In the genomic region with DNA sequence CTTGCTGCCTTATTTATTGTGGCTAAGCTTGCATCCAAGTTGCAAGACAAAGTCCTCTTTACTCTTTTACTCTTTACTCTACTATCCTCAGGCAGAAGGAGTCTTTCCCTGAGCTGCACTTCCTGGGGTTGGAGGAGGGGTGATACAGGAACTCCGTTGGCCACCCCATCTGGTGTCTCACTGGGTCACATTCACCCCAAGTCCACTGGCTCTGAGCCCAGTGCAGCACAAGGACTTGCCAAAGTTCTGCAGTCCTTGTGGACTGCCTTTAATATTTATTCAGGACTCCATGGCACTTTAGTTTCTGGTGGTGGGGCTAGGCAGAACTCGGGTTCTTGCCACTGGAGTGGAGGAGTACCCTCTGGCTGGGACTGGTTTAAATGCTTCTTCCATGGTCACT, we compare ENCODE assay signal across 17 cellular contexts.
DNase-seq lines count a peak whose midpoint lies in the region; ATAC-seq and TF ChIP-seq lines count a peak whose summit lies in the region.
"Had no signal": no experiment of that assay in that cellular context is flagged by ENCODE, and none has a peak within 500 bp of the region (broad histone marks: within the 10 kb centered on the region; RNA-seq: fewer than 3 reads in every experiment).

No MANE protein-coding gene starts in this region.

- no peak overlapping the region for H2AFZ ChIP-seq in mammary epithelial cell (ENCODE audit: low read depth, low read length)

- H3K4me1 ChIP-seq in mammary epithelial cell (ENCODE audit: insufficient read depth, low read length) (no peaks in the 10 kb centered on the region), gastroesophageal sphincter (no peaks in the 10 kb centered on the region)
- H3K4me1 ChIP-seq: A549; BLaER1 treated with 17β-estradiol and CSF1 and Interleukin-3, amounts not matched to agents 10 nM and 100 nM; Caco-2 had no signal

- no peak overlapping the region for H3K9ac ChIP-seq in mammary epithelial cell (ENCODE audit: insufficient read depth, low read length)
- H3K9ac ChIP-seq: BLaER1 treated with 17β-estradiol and CSF1 and Interleukin-3, amounts not matched to agents 10 nM and 100 nM had no signal

- BruUV-seq in MCF 10A (replicated peaks; lab: Mats Ljungman, UMichigan) (no TSS peak), mammary epithelial cell (replicated peaks; lab: Mats Ljungman, UMichigan) (no TSS peak)

- dilution Hi-C loops in mammary epithelial cell (cut with HindIII; ENCODE audit: low sequenced_read_pairs) = no loop called here

- TF ChIP-seq CTCF in MCF 10A (IDR thresholded peaks at IDR 0.05; ENCODE audit: unreplicated experiment) (no peak), mammary epithelial cell (conservative IDR thresholded peaks at IDR 0.05 in 1 of 2, IDR thresholded peaks at IDR 0.05 in 1 of 2; ENCODE audit: extremely low read depth in 1 of 2, insufficient read depth in 1 of 2, low read depth in 1 of 2, low read length in 2 of 2) (no peak), gastroesophageal sphincter (IDR thresholded peaks at IDR 0.05) (no peak)

- no peaks in the 10 kb centered on the region for H4K20me1 ChIP-seq in mammary epithelial cell (ENCODE audit: insufficient read depth, low read length)
- H4K20me1 ChIP-seq: BLaER1 treated with 17β-estradiol and CSF1 and Interleukin-3, amounts not matched to agents 10 nM and 100 nM had no signal

- no peaks in the 10 kb centered on the region for H3K36me3 Mint-ChIP-seq in MCF 10A (ENCODE audit: insufficient read depth, unreplicated experiment)
- H3K36me3 Mint-ChIP-seq: CD8-positive, alpha-beta T cell had no signal

- POLR2A ChIA-PET in MCF 10A (lab: Yijun Ruan, JAX) = no interaction called here

- H3K9me3 Mint-ChIP-seq in MCF 10A (ENCODE audit: unreplicated experiment) = peaks cover 6% of the 10 kb centered on the region
- H3K9me3 Mint-ChIP-seq: CD8-positive, alpha-beta T cell had no signal

- no peaks in the 10 kb centered on the region for H3K27me3 Mint-ChIP-seq in MCF 10A (ENCODE audit: insufficient read depth, unreplicated experiment)
- H3K27me3 Mint-ChIP-seq: B cell had no signal

- peaks cover 3% of the 10 kb centered on the region for H3K4me1 Mint-ChIP-seq in MCF 10A (ENCODE audit: insufficient read depth, unreplicated experiment)
- H3K4me1 Mint-ChIP-seq: B cell had no signal

- no peak for DNase-seq in MCF 10A (ENCODE audit: unreplicated experiment)
- DNase-seq in mammary epithelial cell = no peak
- no peak for DNase-seq in activated CD4-positive, CD25-positive, alpha-beta regulatory T cell (lab: John Stamatoyannopoulos, UW)
- DNase-seq: AML-193; Caco-2; Calu3; CD4-positive, alpha-beta T cell; CD8-positive, alpha-beta T cell; DMS79 treated with DMSO at 0.1 percent for 48 hours; GF-D8 had no signal

- peak overlapping the region; percentile 40 for H3K27ac Mint-ChIP-seq in MCF 10A (ENCODE audit: low read depth, unreplicated experiment)
- H3K27ac Mint-ChIP-seq: B cell; CD4-positive, alpha-beta T cell; CD8-positive, alpha-beta T cell had no signal

- H3K36me3 ChIP-seq in mammary epithelial cell (ENCODE audit: insufficient read depth, low read length) (no peaks in the 10 kb centered on the region), gastroesophageal sphincter (no peaks in the 10 kb centered on the region)
- H3K36me3 ChIP-seq: BLaER1 treated with 17β-estradiol and CSF1 and Interleukin-3, amounts not matched to agents 10 nM and 100 nM had no signal

- no peak overlapping the region for H3K4me3 ChIP-seq in mammary epithelial cell (replicated peaks in 1 of 3; ENCODE audit: insufficient read depth in 1 of 3, low read depth in 2 of 3, low read length in 3 of 3)
- no peak overlapping the region for H3K4me3 ChIP-seq in gastroesophageal sphincter
- H3K4me3 ChIP-seq: A549; BLaER1 treated with 17β-estradiol and CSF1 and Interleukin-3, amounts not matched to agents 10 nM and 100 nM had no signal

- CTCF ChIA-PET in MCF 10A (lab: Yijun Ruan, JAX) (interaction anchor here (1.1 kb wide), 1 partner anchor 8 kb away, joined by 3 read pairs; no protein-coding TSS in a partner anchor), mammary epithelial cell (lab: Charles Lee; ENCODE audit: low non-redundant PET) (no interaction called here)

- TF ChIP-seq POLR2A in gastroesophageal sphincter (IDR thresholded peaks at IDR 0.05) = no peak

- H3K4me3 Mint-ChIP-seq in MCF 10A (ENCODE audit: unreplicated experiment) = no peak overlapping the region
- H3K4me3 Mint-ChIP-seq: B cell; CD4-positive, alpha-beta T cell; CD8-positive, alpha-beta T cell had no signal

- TF ChIP-seq EP300 in gastroesophageal sphincter (IDR thresholded peaks at IDR 0.05) = no peak

- H3K27ac ChIP-seq in mammary epithelial cell (ENCODE audit: insufficient read depth, low read depth, low read length) (no peak overlapping the region), gastroesophageal sphincter (no peak overlapping the region)
- H3K27ac ChIP-seq: 22Rv1; A549; BLaER1 treated with 17β-estradiol and CSF1 and Interleukin-3, amounts not matched to agents 10 nM and 100 nM; C4-2B had no signal

- H3K4me2 ChIP-seq in mammary epithelial cell (ENCODE audit: insufficient read depth, low read depth, low read length) = no peak overlapping the region
- H3K4me2 ChIP-seq: A549; BLaER1 treated with 17β-estradiol and CSF1 and Interleukin-3, amounts not matched to agents 10 nM and 100 nM had no signal

- H3K79me2 ChIP-seq in mammary epithelial cell (ENCODE audit: insufficient read depth, low read length) = no peaks in the 10 kb centered on the region

- peak; percentile 16 for ATAC-seq in gastroesophageal sphincter
- ATAC-seq in HG02763 (IDR thresholded peaks at IDR 0.05; ENCODE audit: unreplicated experiment) = no peak
- ATAC-seq: A549; CD8-positive, alpha-beta T cell had no signal

- H3K9me3 ChIP-seq in mammary epithelial cell (replicated peaks; ENCODE audit: insufficient read depth, low read length) (no peaks in the 10 kb centered on the region), gastroesophageal sphincter (no peaks in the 10 kb centered on the region)
- H3K9me3 ChIP-seq: A549; BLaER1 treated with 17β-estradiol and CSF1 and Interleukin-3, amounts not matched to agents 10 nM and 100 nM; Caco-2 had no signal

- no peaks in the 10 kb centered on the region for H3K27me3 ChIP-seq in mammary epithelial cell (ENCODE audit: insufficient read depth, low read length)
- no peaks in the 10 kb centered on the region for H3K27me3 ChIP-seq in gastroesophageal sphincter
- H3K27me3 ChIP-seq: BLaER1 treated with 17β-estradiol and CSF1 and Interleukin-3, amounts not matched to agents 10 nM and 100 nM had no signal

- 0% methylated on average over 2 of the region's 2 CpGs for WGBS in mammary epithelial cell (ENCODE audit: low coverage, missing lambda C conversion rate)
- WGBS in gastroesophageal sphincter (ENCODE audit: low coverage in 1 of 2), 2 donors = 0 to 20% methylated on average over 1 of the region's 2 CpGs

- in situ Hi-C loops in mammary epithelial cell (cut with MboI; ENCODE audit: low sequenced_read_pairs in 2 of 2) = no loop called here

- intact Hi-C loops in MCF 10A (cut with micrococcal nuclease) (loop anchor here (10.0 kb wide), 3 partner anchors 208 to 688 kb away; a partner anchor contains a TSS), mammary epithelial cell (cut with micrococcal nuclease) (no loop called here)
